Comparison of ENCODE assay signal across 25 cellular contexts in genomic region chr16:86876499-86876898, GRCh38.
DNase-seq lines count a peak whose midpoint lies in the region; ATAC-seq and TF ChIP-seq lines count a peak whose summit lies in the region.
"Had no signal": no experiment of that assay in that cellular context is flagged by ENCODE, and none has a peak within 500 bp of the region (broad histone marks: within the 10 kb centered on the region; RNA-seq: fewer than 3 reads in every experiment).

No MANE protein-coding gene starts in this region.

- H3K27me3 Mint-ChIP-seq in CD4-positive, alpha-beta memory T cell: peaks cover 37 to 41% of the 10 kb centered on the region in 2 donors

- no peak overlapping the region for H3K4me3 ChIP-seq in RWPE2 (ENCODE audit: severe bottlenecking)
- no peak overlapping the region for H3K4me3 ChIP-seq in osteoblast (ENCODE audit: insufficient read depth, low read length)
- no peak overlapping the region for H3K4me3 ChIP-seq in CD4-positive, alpha-beta memory T cell (ENCODE audit: low read length in 2 of 2)
- H3K4me3 ChIP-seq: A549; BLaER1 treated with 17β-estradiol and CSF1 and Interleukin-3, amounts not matched to agents 10 nM and 100 nM; GM12878 had no signal

- DNase-seq in cardiac septum (ENCODE audit: low spot score) (peak; percentile 57), Right ventricle myocardium inferior (ENCODE audit: missing footprints) (no peak), NCI-H460 (ENCODE audit: extremely low read depth, low read depth) (peak; percentile 24), RWPE2 (ENCODE audit: low spot score) (peak; percentile 22), osteoblast (ENCODE audit: insufficient read length, low spot score, missing footprints) (peak; percentile 48)
- DNase-seq in CD4-positive, alpha-beta memory T cell: no peak
- DNase-seq: AML-193; CD4-positive, alpha-beta T cell; CD8-positive, alpha-beta memory T cell; COR-L47; DMS 273 treated with DMSO at 0.1 percent for 48 hours; DMS153; DMS53; DMS79; DND-41; EL; GDM1 had no signal

- intact Hi-C loops in cardiac septum (cut with DNase I): no loop called here
- intact Hi-C loops in Right ventricle myocardium inferior (cut with DNase I): no loop called here
- intact Hi-C loops in CD4-positive, alpha-beta memory T cell (cut with micrococcal nuclease): no loop called here

- H3K27ac Mint-ChIP-seq in CD4-positive, alpha-beta memory T cell: no peak overlapping the region
- H3K27ac Mint-ChIP-seq: B cell; CD4-positive, alpha-beta T cell had no signal

- H4K20me1 ChIP-seq in osteoblast (ENCODE audit: insufficient read depth, low read length): no peaks in the 10 kb centered on the region
- H4K20me1 ChIP-seq: BLaER1 treated with 17β-estradiol and CSF1 and Interleukin-3, amounts not matched to agents 10 nM and 100 nM had no signal

- ATAC-seq in Right ventricle myocardium inferior (no peak), RWPE2 (ENCODE audit: low read depth) (0 out of 3 replicates have a peak, but pooled peaks have one; percentile 23), HG03108 (IDR thresholded peaks at IDR 0.05; ENCODE audit: unreplicated experiment) (no peak), HG03571 (IDR thresholded peaks at IDR 0.05; ENCODE audit: unreplicated experiment) (no peak)
- ATAC-seq: A549, GM12878 had no signal

- H3K4me1 ChIP-seq in RWPE2 (ENCODE audit: insufficient read depth, poor library complexity, severe bottlenecking) (no peaks in the 10 kb centered on the region), osteoblast (ENCODE audit: insufficient read depth, low read length) (no peaks in the 10 kb centered on the region)
- no peaks in the 10 kb centered on the region for H3K4me1 ChIP-seq in CD4-positive, alpha-beta memory T cell (ENCODE audit: insufficient read depth, low read length)
- H3K4me1 ChIP-seq: A549 had no signal

- H3K36me3 Mint-ChIP-seq in CD4-positive, alpha-beta memory T cell: no peaks in the 10 kb centered on the region
- H3K36me3 Mint-ChIP-seq: CD8-positive, alpha-beta memory T cell had no signal

- POLR2A ChIA-PET in CD4-positive, alpha-beta memory T cell (lab: Charles Lee; ENCODE audit: partially characterized antibody): no interaction called here

- H3K9me3 ChIP-seq in RWPE2 (ENCODE audit: severe bottlenecking): no peaks in the 10 kb centered on the region
- peaks cover 1% of the 10 kb centered on the region for H3K9me3 ChIP-seq in osteoblast (ENCODE audit: low read depth, low read length)
- H3K9me3 ChIP-seq in CD4-positive, alpha-beta memory T cell (ENCODE audit: control insufficient read depth in 1 of 2, low read length in 2 of 2): no peaks in the 10 kb centered on the region

- H3K9me3 Mint-ChIP-seq in CD4-positive, alpha-beta memory T cell: peaks cover 0 to 11% (median 3%) of the 10 kb centered on the region in 8 donors
- H3K9me3 Mint-ChIP-seq: CD4-positive, alpha-beta T cell had no signal

- no peaks in the 10 kb centered on the region for H3K36me3 ChIP-seq in RWPE2 (ENCODE audit: low read depth)
- no peaks in the 10 kb centered on the region for H3K36me3 ChIP-seq in osteoblast (ENCODE audit: insufficient read depth, low read length)
- H3K36me3 ChIP-seq in CD4-positive, alpha-beta memory T cell (ENCODE audit: insufficient read depth, low read length): no peaks in the 10 kb centered on the region
- H3K36me3 ChIP-seq: BLaER1 treated with 17β-estradiol and CSF1 and Interleukin-3, amounts not matched to agents 10 nM and 100 nM had no signal

- H3K79me2 ChIP-seq in osteoblast (ENCODE audit: insufficient read depth, low read length): no peaks in the 10 kb centered on the region

- CTCF ChIA-PET in CD4-positive, alpha-beta memory T cell (lab: Charles Lee; ENCODE audit: partially characterized antibody): no interaction called here

- no peak overlapping the region for H3K4me2 ChIP-seq in osteoblast (ENCODE audit: insufficient read depth, low read length)
- H3K4me2 ChIP-seq: A549; BLaER1 treated with 17β-estradiol and CSF1 and Interleukin-3, amounts not matched to agents 10 nM and 100 nM had no signal

- H2AFZ ChIP-seq in osteoblast (ENCODE audit: low read length): no peak overlapping the region

- H3K4me1 Mint-ChIP-seq in CD4-positive, alpha-beta memory T cell: peaks cover 0 to 1% (median 0%) of the 10 kb centered on the region in 4 donors
- H3K4me1 Mint-ChIP-seq: B cell; CD8-positive, alpha-beta memory T cell had no signal

- TF ChIP-seq CTCF in RWPE2 (IDR thresholded peaks at IDR 0.05; ENCODE audit: poor library complexity, severe bottlenecking) (no peak), osteoblast (IDR thresholded peaks at IDR 0.05; ENCODE audit: extremely low read depth, low read depth, low read length) (no peak)

- no peak overlapping the region for H3K27ac ChIP-seq in RWPE2 (ENCODE audit: poor library complexity, severe bottlenecking)
- H3K27ac ChIP-seq in osteoblast (ENCODE audit: low read depth, low read length): no peak overlapping the region
- no peak overlapping the region for H3K27ac ChIP-seq in CD4-positive, alpha-beta memory T cell (ENCODE audit: low read depth, low read length)
- H3K27ac ChIP-seq: 22Rv1; A549; BLaER1 treated with 17β-estradiol and CSF1 and Interleukin-3, amounts not matched to agents 10 nM and 100 nM; C4-2B had no signal

- no peak overlapping the region for H3K4me3 Mint-ChIP-seq in CD4-positive, alpha-beta memory T cell
- H3K4me3 Mint-ChIP-seq: B cell; CD4-positive, alpha-beta T cell; CD8-positive, alpha-beta memory T cell had no signal

- H3K27me3 ChIP-seq in RWPE2 (ENCODE audit: insufficient read depth, poor library complexity, severe bottlenecking) (no peaks in the 10 kb centered on the region), osteoblast (ENCODE audit: insufficient read depth, low read length) (peaks cover 16% of the 10 kb centered on the region)
- H3K27me3 ChIP-seq in CD4-positive, alpha-beta memory T cell (ENCODE audit: insufficient read depth, low read length): no peaks in the 10 kb centered on the region

Comparison
In these comparisons a context has a peak if more than half of its experiments do, and no peak if none do; other contexts are left out.
1. DNase-seq: peak in cardiac septum (single experiment), NCI-H460 (single experiment), RWPE2 (single experiment) and osteoblast (single experiment); none in Right ventricle myocardium inferior (single experiment) and CD4-positive, alpha-beta memory T cell (0 of 5).